In the genomic region with DNA sequence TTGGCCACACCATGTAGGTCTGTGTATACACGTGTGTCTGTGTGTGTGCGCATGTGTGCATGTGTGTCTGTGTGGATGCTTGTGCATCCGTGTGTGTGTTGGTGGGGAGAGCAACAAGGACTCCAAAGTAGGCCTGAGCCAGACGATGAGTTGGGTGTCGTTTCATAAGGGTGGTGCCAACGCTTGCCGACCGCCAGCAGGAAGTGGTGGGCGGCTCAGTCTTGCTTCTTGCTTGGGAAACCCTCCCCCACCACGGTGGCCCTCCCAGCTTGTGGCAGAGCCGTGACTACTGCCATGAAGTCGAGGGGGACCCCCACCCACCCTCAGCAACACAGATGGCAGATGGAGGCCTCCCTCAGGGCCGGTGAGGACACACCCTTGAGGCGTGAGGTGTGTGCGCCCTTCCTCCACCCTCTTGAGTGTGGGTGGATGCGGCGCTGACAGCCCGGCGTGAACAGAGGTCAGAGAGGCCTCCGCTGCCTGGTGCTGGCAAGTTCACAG, we compare ENCODE assay signal across 10 cellular contexts. TPM values are rescaled to one million over a fixed set of nuclear protein-coding genes. Genes with fewer than 3 reads are reported as not detected.
DNase-seq lines count a peak whose midpoint lies in the region; ATAC-seq lines count a peak whose summit lies in the region.
"Had no signal": no experiment of that assay in that cellular context is flagged by ENCODE, and none has a peak within 500 bp of the region (broad histone marks: within the 10 kb centered on the region; RNA-seq: fewer than 3 reads in every experiment).

No MANE protein-coding gene starts in this region.

- H3K4me3 ChIP-seq in CD4-positive, CD25-positive, alpha-beta regulatory T cell (ENCODE audit: low read depth, low read length): peak overlapping the region; percentile 63

- ATAC-seq in CD4-positive, CD25-positive, alpha-beta regulatory T cell (ENCODE audit: low read depth in 2 of 2): peak; percentile 94
- no peak for ATAC-seq in GM19395 (IDR thresholded peaks at IDR 0.05; ENCODE audit: unreplicated experiment)
- ATAC-seq in HG03025 (IDR thresholded peaks at IDR 0.05; ENCODE audit: low FRiP score, unreplicated experiment): no peak

- no peaks in the 10 kb centered on the region for H3K27me3 ChIP-seq in CD4-positive, CD25-positive, alpha-beta regulatory T cell (ENCODE audit: control insufficient read depth, insufficient read depth, low read length)

- H3K4me1 ChIP-seq in CD4-positive, CD25-positive, alpha-beta regulatory T cell (ENCODE audit: control insufficient read depth, insufficient read depth, low read length, poor library complexity, severe bottlenecking): peaks cover 48% of the 10 kb centered on the region

- peaks cover 0 to 2% (median 0%) of the 10 kb centered on the region in 7 donors for H3K9me3 Mint-ChIP-seq in CD4-positive, CD25-positive, alpha-beta regulatory T cell

- peak overlapping the region; percentile 80 for H3K27ac ChIP-seq in CD4-positive, CD25-positive, alpha-beta regulatory T cell (ENCODE audit: insufficient read depth, low read length, poor library complexity, severe bottlenecking)

- DNase-seq in CD4-positive, CD25-positive, alpha-beta regulatory T cell: peak; percentile 59 to 99 (median 89)
- peak; percentile 73 for DNase-seq in activated CD4-positive, CD25-positive, alpha-beta regulatory T cell treated with anti-CD3 and anti-CD28 coated beads, Interleukin-2, amount 50 U/mL, for 72 hours
- peak; percentile 84 for DNase-seq in activated naive CD4-positive, alpha-beta T cell treated with anti-CD3 and anti-CD28 coated beads, Interleukin-2, amount 50 U/mL, for 16 hours
- peak; percentile 85 for DNase-seq in stimulated activated CD4-positive, alpha-beta T cell treated with anti-CD3 and anti-CD28 coated beads, Interleukin-1b, Interleukin-23, amount 100 ng/mL, for 48 hours
- DNase-seq in Ammon's horn (ENCODE audit: low spot score) (no peak), C1 segment of cervical spinal cord (lab: John Stamatoyannopoulos, UW) (no peak)
- DNase-seq: AML-193, small intestine had no signal

- peaks cover 15% of the 10 kb centered on the region for H3K36me3 Mint-ChIP-seq in CD4-positive, CD25-positive, alpha-beta regulatory T cell

- peak overlapping the region; percentile 81 to 88 (median 83) for H3K4me3 Mint-ChIP-seq in CD4-positive, CD25-positive, alpha-beta regulatory T cell

- no peaks in the 10 kb centered on the region for H3K27me3 Mint-ChIP-seq in CD4-positive, CD25-positive, alpha-beta regulatory T cell

- H3K9me3 ChIP-seq in CD4-positive, CD25-positive, alpha-beta regulatory T cell (ENCODE audit: control insufficient read depth in 2 of 2, low read length in 2 of 2): no peaks in the 10 kb centered on the region

- peak overlapping the region; percentile 97 to 99 (median 98) for H3K27ac Mint-ChIP-seq in CD4-positive, CD25-positive, alpha-beta regulatory T cell

- no peaks in the 10 kb centered on the region for H3K36me3 ChIP-seq in CD4-positive, CD25-positive, alpha-beta regulatory T cell (ENCODE audit: control insufficient read depth, insufficient read depth, low read length)

- peaks cover 9 to 82% (median 30%) of the 10 kb centered on the region in 4 donors for H3K4me1 Mint-ChIP-seq in CD4-positive, CD25-positive, alpha-beta regulatory T cell

RNA-seq across cellular contexts. Expression of gene SBK1, which starts 17.5 kb away (rescaled TPM):
- total RNA-seq in CD4-positive, CD25-positive, alpha-beta regulatory T cell: 20.2 TPM
- polyA plus RNA-seq in CD4-positive, CD25-positive, alpha-beta regulatory T cell: 1 to 10 TPM; 2.0 to 4.9 (median 3.1) TPM

RNA-seq across cellular contexts. Expression of gene NPIPB6, which starts 53.4 kb away (rescaled TPM):
- 3.0 TPM for total RNA-seq in CD4-positive, CD25-positive, alpha-beta regulatory T cell
- under 1 TPM in 2 of 4 donors, not detected in 2; 0.13 to 0.42 TPM for polyA plus RNA-seq in CD4-positive, CD25-positive, alpha-beta regulatory T cell

Comparison
In these comparisons a context has a peak if more than half of its experiments do, and no peak if none do; other contexts are left out.
1. ATAC-seq: peak in CD4-positive, CD25-positive, alpha-beta regulatory T cell (2 of 2); none in GM19395 (single experiment) and HG03025 (single experiment).
2. DNase-seq: peak in CD4-positive, CD25-positive, alpha-beta regulatory T cell (3 of 3), activated CD4-positive, CD25-positive, alpha-beta regulatory T cell treated with anti-CD3 and anti-CD28 coated beads, Interleukin-2, amount 50 U/mL, for 72 hours (single experiment), activated naive CD4-positive, alpha-beta T cell treated with anti-CD3 and anti-CD28 coated beads, Interleukin-2, amount 50 U/mL, for 16 hours (single experiment) and stimulated activated CD4-positive, alpha-beta T cell treated with anti-CD3 and anti-CD28 coated beads, Interleukin-1b, Interleukin-23, amount 100 ng/mL, for 48 hours (single experiment); none in Ammon's horn (single experiment) and C1 segment of cervical spinal cord (0 of 14).